21 cellular contexts compared by ENCODE assay signal in genomic region chr14:47843236-47843635, GRCh38.
DNase-seq lines count a peak whose midpoint lies in the region; ATAC-seq and TF ChIP-seq lines count a peak whose summit lies in the region.
"Had no signal": no experiment of that assay in that cellular context is flagged by ENCODE, and none has a peak within 500 bp of the region (broad histone marks: within the 10 kb centered on the region; RNA-seq: fewer than 3 reads in every experiment).

No MANE protein-coding gene starts in this region.

- no peaks in the 10 kb centered on the region for H3K4me1 Mint-ChIP-seq in endodermal cell
- H3K4me1 Mint-ChIP-seq: B cell had no signal

- WGBS in endodermal cell (ENCODE audit: insufficient coverage in 1 of 2, insufficient read length in 1 of 2), 2 experiments, result 89 to 100% methylated on average over 1 to 2 of the region's 2 CpGs

- no peak overlapping the region for H3K4me3 ChIP-seq in endodermal cell (ENCODE audit: low read length)
- H3K4me3 ChIP-seq: A549; BLaER1 treated with 17β-estradiol and CSF1 and Interleukin-3, amounts not matched to agents 10 nM and 100 nM; GM12878 had no signal

- ATAC-seq in HG02610 (IDR thresholded peaks at IDR 0.05; ENCODE audit: unreplicated experiment) (peak; percentile 43), HG03432 (IDR thresholded peaks at IDR 0.05; ENCODE audit: unreplicated experiment) (peak; percentile 51)
- ATAC-seq: A549; CD8-positive, alpha-beta T cell; GM12878 had no signal

- H3K4me3 Mint-ChIP-seq in endodermal cell, result no peak overlapping the region
- H3K4me3 Mint-ChIP-seq: B cell; CD4-positive, alpha-beta T cell; CD8-positive, alpha-beta T cell had no signal

- H3K27ac ChIP-seq in endodermal cell (ENCODE audit: low read depth, low read length), result no peak overlapping the region
- H3K27ac ChIP-seq: 22Rv1; A549; BLaER1 treated with 17β-estradiol and CSF1 and Interleukin-3, amounts not matched to agents 10 nM and 100 nM; C4-2B had no signal

- H3K27me3 Mint-ChIP-seq in endodermal cell (ENCODE audit: insufficient read depth), result no peaks in the 10 kb centered on the region
- H3K27me3 Mint-ChIP-seq: B cell; CD4-positive, alpha-beta T cell had no signal

- H3K4me1 ChIP-seq in endodermal cell (ENCODE audit: control insufficient read depth, insufficient read depth, low read length), result no peaks in the 10 kb centered on the region
- H3K4me1 ChIP-seq: A549; BLaER1 treated with 17β-estradiol and CSF1 and Interleukin-3, amounts not matched to agents 10 nM and 100 nM; Caco-2 had no signal

- no peak overlapping the region for H3K9ac ChIP-seq in endodermal cell (ENCODE audit: extremely low read depth, low read length, poor library complexity, severe bottlenecking)
- H3K9ac ChIP-seq: BLaER1 treated with 17β-estradiol and CSF1 and Interleukin-3, amounts not matched to agents 10 nM and 100 nM had no signal

- TF ChIP-seq CTCF in GM13977 (IDR thresholded peaks at IDR 0.05; ENCODE audit: extremely low read depth, insufficient read depth, missing control alignments) (no peak), endodermal cell (conservative IDR thresholded peaks at IDR 0.05) (no peak)

- peak; percentile 2 for DNase-seq in GM13977 (ENCODE audit: low spot score)
- DNase-seq in endodermal cell, result no peak
- no peak for DNase-seq in DMS79 (lab: John Stamatoyannopoulos, UW)
- DNase-seq in DMS153 (lab: John Stamatoyannopoulos, UW), result no peak
- no peak for DNase-seq in EL
- DNase-seq: AML-193; Caco-2; Calu3; CD4-positive, alpha-beta T cell; CD8-positive, alpha-beta T cell; DMS53; DMS79 treated with DMSO at 0.1 percent for 48 hours; GDM1 had no signal

- H3K9me3 ChIP-seq in endodermal cell (ENCODE audit: control insufficient read depth, low read length), result no peaks in the 10 kb centered on the region
- H3K9me3 ChIP-seq: Caco-2 had no signal

- H3K36me3 ChIP-seq in endodermal cell (ENCODE audit: control insufficient read depth, insufficient read depth, low read length), result no peaks in the 10 kb centered on the region
- H3K36me3 ChIP-seq: BLaER1 treated with 17β-estradiol and CSF1 and Interleukin-3, amounts not matched to agents 10 nM and 100 nM had no signal

- H3K36me3 Mint-ChIP-seq in endodermal cell (ENCODE audit: low read depth), result peaks cover 22% of the 10 kb centered on the region
- H3K36me3 Mint-ChIP-seq: CD8-positive, alpha-beta T cell had no signal

- no peaks in the 10 kb centered on the region for H3K27me3 ChIP-seq in endodermal cell (ENCODE audit: control insufficient read depth, insufficient read depth, low read length, poor library complexity, severe bottlenecking)
- H3K27me3 ChIP-seq: BLaER1 treated with 17β-estradiol and CSF1 and Interleukin-3, amounts not matched to agents 10 nM and 100 nM had no signal

- in situ Hi-C loops in GM13977 (cut with MboI; ENCODE audit: low pct_unique_long_range_greater_than_20kb, low sequenced_read_pairs, unreplicated experiment), result no loop called here

- H3K9me3 Mint-ChIP-seq in endodermal cell, result peaks cover 17% of the 10 kb centered on the region

- H3K27ac Mint-ChIP-seq in endodermal cell, result peak overlapping the region; percentile 38
- H3K27ac Mint-ChIP-seq: B cell; CD4-positive, alpha-beta T cell; CD8-positive, alpha-beta T cell had no signal
